ENCODE assay signal across 11 cellular contexts in the genomic region with DNA sequence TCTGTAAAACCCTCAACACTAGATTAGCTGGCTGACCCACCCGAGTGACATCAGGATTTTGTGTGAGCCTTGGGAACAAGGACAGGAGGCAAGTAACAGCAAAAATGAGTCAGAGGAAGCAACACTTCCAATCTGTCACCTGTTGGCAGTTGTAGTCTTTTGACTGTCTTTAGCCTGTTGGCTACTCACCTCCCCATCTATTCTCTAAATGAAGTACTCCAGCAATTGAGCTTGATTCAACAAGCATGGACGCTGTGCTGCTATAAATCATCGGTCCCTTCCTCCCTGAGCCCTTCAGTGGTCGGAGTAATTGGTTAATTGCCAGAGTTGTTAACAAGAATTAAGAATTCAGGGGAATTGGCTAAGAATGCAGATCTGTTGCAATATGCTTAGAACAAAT.
"Had no signal": no experiment of that assay in that cellular context is flagged by ENCODE, and none has a peak within 500 bp of the region (broad histone marks: within the 10 kb centered on the region; RNA-seq: fewer than 3 reads in every experiment).

No MANE protein-coding gene starts in this region.

- H3K4me1 Mint-ChIP-seq: activated naive CD8-positive, alpha-beta T cell treated with anti-CD3 and anti-CD28 coated beads for 36 hours; memory B cell; natural killer cell; stimulated activated memory B cell treated with anti-CD40 and anti-IgM and Interleukin-4, amounts not matched to agents 10 μg/mL and 1 μg/mL and 100 μg/mL, for 72 hours had no signal

- H3K36me3 ChIP-seq: brain microvascular endothelial cell had no signal

- H3K27me3 Mint-ChIP-seq: activated naive CD8-positive, alpha-beta T cell treated with anti-CD3 and anti-CD28 coated beads for 36 hours; dendritic cell treated with granulocyte-macrophage colony-stimulating factor and Interleukin-4, amounts not matched to agents 40 ng/mL and 50 ng/mL, for 4 days had no signal

- H3K27ac Mint-ChIP-seq: activated naive CD8-positive, alpha-beta T cell treated with anti-CD3 and anti-CD28 coated beads for 36 hours; activated T-helper 1 cell treated with anti-CD3 and anti-CD28 coated beads, Interleukin-12 subunit alpha, Interleukin-12 subunit beta, Interleukin-2, Interleukin-4 antibody, amounts not matched to agents 30 ng/mL and 10 ng/mL and 1 ng/mL, durations not matched to agents 14 hours and 24 hours and 36 hours; dendritic cell treated with granulocyte-macrophage colony-stimulating factor and Interleukin-4, amounts not matched to agents 40 ng/mL and 50 ng/mL, for 4 days; memory B cell; natural killer cell; stimulated activated memory B cell treated with anti-CD40 and anti-IgM and Interleukin-4, amounts not matched to agents 10 μg/mL and 1 μg/mL and 100 μg/mL, for 72 hours had no signal

- H3K9me3 Mint-ChIP-seq: activated naive CD8-positive, alpha-beta T cell treated with anti-CD3 and anti-CD28 coated beads for 36 hours; activated T-helper 1 cell treated with anti-CD3 and anti-CD28 coated beads, Interleukin-12 subunit alpha, Interleukin-12 subunit beta, Interleukin-2, Interleukin-4 antibody, amounts not matched to agents 30 ng/mL and 10 ng/mL and 1 ng/mL, durations not matched to agents 14 hours and 24 hours and 36 hours; dendritic cell treated with granulocyte-macrophage colony-stimulating factor and Interleukin-4, amounts not matched to agents 40 ng/mL and 50 ng/mL, for 4 days; memory B cell; stimulated activated memory B cell treated with anti-CD40 and anti-IgM and Interleukin-4, amounts not matched to agents 10 μg/mL and 1 μg/mL and 100 μg/mL, for 72 hours had no signal

- H3K4me3 ChIP-seq: hepatocyte had no signal

- H3K27me3 ChIP-seq: brain microvascular endothelial cell, hepatocyte had no signal

- H3K4me3 Mint-ChIP-seq: activated naive CD8-positive, alpha-beta T cell treated with anti-CD3 and anti-CD28 coated beads for 36 hours; activated T-helper 1 cell treated with anti-CD3 and anti-CD28 coated beads, Interleukin-12 subunit alpha, Interleukin-12 subunit beta, Interleukin-2, Interleukin-4 antibody, amounts not matched to agents 30 ng/mL and 10 ng/mL and 1 ng/mL, durations not matched to agents 14 hours and 24 hours and 36 hours; dendritic cell treated with granulocyte-macrophage colony-stimulating factor and Interleukin-4, amounts not matched to agents 40 ng/mL and 50 ng/mL, for 4 days; memory B cell; natural killer cell; stimulated activated memory B cell treated with anti-CD40 and anti-IgM and Interleukin-4, amounts not matched to agents 10 μg/mL and 1 μg/mL and 100 μg/mL, for 72 hours had no signal

- DNase-seq: activated naive CD8-positive, alpha-beta T cell treated with anti-CD3 and anti-CD28 coated beads for 36 hours; brain microvascular endothelial cell; islet precursor cell; natural killer cell; posterior cingulate gyrus; T1000 had no signal

- H3K36me3 Mint-ChIP-seq: activated naive CD8-positive, alpha-beta T cell treated with anti-CD3 and anti-CD28 coated beads for 36 hours; memory B cell; natural killer cell; stimulated activated memory B cell treated with anti-CD40 and anti-IgM and Interleukin-4, amounts not matched to agents 10 μg/mL and 1 μg/mL and 100 μg/mL, for 72 hours had no signal
